In the genomic region with DNA sequence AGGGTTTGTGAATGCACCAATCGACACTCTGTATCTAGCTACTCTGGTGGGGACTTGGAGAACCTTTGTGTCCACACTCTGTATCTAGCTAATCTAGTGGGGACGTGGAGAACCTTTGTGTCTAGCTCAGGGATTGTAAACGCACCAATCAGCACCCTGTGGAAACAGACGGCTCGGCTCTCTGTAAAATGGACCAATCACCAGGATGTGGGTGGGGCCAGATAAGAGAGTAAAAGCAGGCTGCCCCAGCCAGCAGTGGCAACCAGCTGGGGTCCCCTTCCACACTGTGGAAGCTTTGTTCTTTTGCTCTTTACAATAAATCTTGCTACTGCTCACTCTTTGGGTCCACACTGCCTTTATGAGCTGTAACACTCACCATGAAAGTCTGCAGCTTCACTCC, we compare ENCODE assay signal across 3 cellular contexts. TPM values are rescaled to one million over a fixed set of nuclear protein-coding genes. Genes with fewer than 3 reads are reported as not detected.
"Had no signal": no experiment of that assay in that cellular context is flagged by ENCODE, and none has a peak within 500 bp of the region (broad histone marks: within the 10 kb centered on the region; RNA-seq: fewer than 3 reads in every experiment).

No MANE protein-coding gene starts in this region.

RNA-seq across cellular contexts. Expression of gene SCGB2B2, which starts 8.3 kb away (rescaled TPM):
- total RNA-seq: epithelial cell of proximal tubule, pulmonary artery endothelial cell had no signal
- polyA plus RNA-seq: naive thymus-derived CD8-positive, alpha-beta T cell had no signal
